Comparison of ENCODE assay signal across 9 cellular contexts in the genomic region with DNA sequence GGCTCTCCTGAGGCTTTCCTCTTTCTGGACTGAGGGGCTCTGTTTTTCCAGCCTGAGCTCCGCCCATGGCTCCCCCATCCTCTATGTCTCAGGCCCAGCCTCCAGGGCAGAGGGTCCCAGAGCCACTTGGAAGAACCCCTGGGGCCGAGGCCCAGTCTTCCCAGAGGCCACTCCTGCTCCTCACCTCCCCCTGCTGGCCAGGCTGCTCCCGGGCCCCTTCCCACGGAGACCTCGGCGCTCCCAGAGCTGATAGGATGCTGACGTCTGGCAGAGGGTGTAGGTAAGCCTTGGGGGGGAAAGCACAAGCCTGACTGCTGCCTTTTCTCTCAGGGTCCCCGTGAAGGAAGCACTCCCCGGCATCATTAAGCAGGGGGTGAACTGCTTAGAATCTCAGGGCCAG. TPM values are rescaled to one million over a fixed set of nuclear protein-coding genes. Genes with fewer than 3 reads are reported as not detected.
A peak's percentile ranks its signal among the peaks of the same experiment; 100 is the strongest.
DNase-seq lines count a peak whose midpoint lies in the region; ATAC-seq, FAIRE-seq and TF ChIP-seq lines count a peak whose summit lies in the region.
"Had no signal": no experiment of that assay in that cellular context is flagged by ENCODE, and none has a peak within 500 bp of the region (broad histone marks: within the 10 kb centered on the region; RNA-seq: fewer than 3 reads in every experiment).

No MANE protein-coding gene starts in this region.

- H3K36me3 ChIP-seq in Loucy (ENCODE audit: insufficient read depth, low read length) (no peaks in the 10 kb centered on the region), endothelial cell of umbilical vein (ENCODE audit: control insufficient read depth in 2 of 2, extremely low read depth in 1 of 2, insufficient read depth in 2 of 2, low read length in 2 of 2) (no peaks in the 10 kb centered on the region), ovary (no peaks in the 10 kb centered on the region)
- H3K36me3 ChIP-seq: SJSA1 had no signal

- peak; percentile 15 for DNase-seq in NCI-H345 (lab: John Stamatoyannopoulos, UW)
- no peak for DNase-seq in NCI-H345 treated with DMSO at 0.1 percent for 48 hours (lab: John Stamatoyannopoulos, UW; ENCODE audit: unreplicated experiment)
- peak; percentile 19 for DNase-seq in endothelial cell of umbilical vein (ENCODE audit: low read depth, low spot score)
- peak in 3 of 5 donors; percentile 25 to 42 (median 41) for DNase-seq in ovary
- DNase-seq in ureter (ENCODE audit: low spot score) = no peak
- DNase-seq in cortex of kidney (lab: John Stamatoyannopoulos, UW) = no peak

- dilution Hi-C loops in endothelial cell of umbilical vein (cut with MboI; ENCODE audit: extremely low pct_ligation_motif_present, low sequenced_read_pairs) = no loop called here

- no peak for TF ChIP-seq EP300 in ovary (IDR thresholded peaks at IDR 0.05)

- CTCF ChIA-PET in endothelial cell of umbilical vein (lab: Charles Lee) = interaction anchor here (0.6 to 8.0 kb wide), 26 partner anchors 9 to 484 kb away, joined by 3 to 78 read pairs (median 4); a partner anchor contains a TSS

- H3K4me1 ChIP-seq in Loucy (ENCODE audit: insufficient read depth, low read length, poor library complexity, severe bottlenecking) (peaks cover 4% of the 10 kb centered on the region), endothelial cell of umbilical vein (ENCODE audit: control insufficient read depth, extremely low read depth, insufficient read depth, low read length) (no peaks in the 10 kb centered on the region), ovary (ENCODE audit: insufficient read depth) (no peaks in the 10 kb centered on the region)
- H3K4me1 ChIP-seq: SJSA1 had no signal

- H4K20me1 ChIP-seq in Loucy (ENCODE audit: insufficient read depth, low read length, poor library complexity, severe bottlenecking) (no peaks in the 10 kb centered on the region), endothelial cell of umbilical vein (replicated peaks; ENCODE audit: control insufficient read depth, extremely low read depth, insufficient read depth, low read length) (no peaks in the 10 kb centered on the region)

- H3K9me2 ChIP-seq in Loucy (replicated peaks; ENCODE audit: low read depth, low read length) = no peaks in the 10 kb centered on the region

- H3K9ac ChIP-seq in Loucy (ENCODE audit: low read depth, low read length, poor library complexity, severe bottlenecking) (no peak overlapping the region), endothelial cell of umbilical vein (replicated peaks; ENCODE audit: extremely low read depth, insufficient read depth, low read length) (no peak overlapping the region)

- H3K9me3 ChIP-seq in Loucy (ENCODE audit: insufficient read depth, low read depth, low read length) (no peaks in the 10 kb centered on the region), endothelial cell of umbilical vein (replicated peaks; ENCODE audit: control insufficient read depth, insufficient read depth, low read length) (no peaks in the 10 kb centered on the region), ovary (no peaks in the 10 kb centered on the region)
- H3K9me3 ChIP-seq: SJSA1 had no signal

- H3K79me2 ChIP-seq in Loucy (ENCODE audit: insufficient read depth, low read length) = no peaks in the 10 kb centered on the region
- no peaks in the 10 kb centered on the region for H3K79me2 ChIP-seq in endothelial cell of umbilical vein (ENCODE audit: control insufficient read depth, insufficient read depth, low read length)

- 32 to 43% (median 41%) methylated on average over 9 of the region's 9 CpGs for WGBS in ovary, 3 donors

- FAIRE-seq in endothelial cell of umbilical vein (lab: Jason Lieb, UNC) = peak; percentile 66

- H2AFZ ChIP-seq in Loucy (ENCODE audit: low read length) (no peak overlapping the region), endothelial cell of umbilical vein (ENCODE audit: low read depth, low read length) (no peak overlapping the region)

- H3K4me3 ChIP-seq in Loucy (ENCODE audit: low read length, poor library complexity, severe bottlenecking) = no peak overlapping the region
- H3K4me3 ChIP-seq in endothelial cell of umbilical vein (replicated peaks in 1 of 3; ENCODE audit: insufficient read depth in 1 of 3, low read depth in 1 of 3, low read length in 3 of 3) = no peak overlapping the region
- no peak overlapping the region for H3K4me3 ChIP-seq in ovary
- H3K4me3 ChIP-seq: SJSA1 had no signal

- intact Hi-C loops in endothelial cell of umbilical vein (cut with micrococcal nuclease) = loop anchor here (1.0 kb wide), 3 partner anchors 85 to 217 kb away; no protein-coding TSS in a partner anchor
- intact Hi-C loops in ovary (cut with DNase I) = no loop called here

- H3K27ac ChIP-seq in endothelial cell of umbilical vein (ENCODE audit: insufficient read depth, low read depth, low read length) (no peak overlapping the region), ovary (no peak overlapping the region)
- H3K27ac ChIP-seq: SJSA1 had no signal

- H3K9me1 ChIP-seq in endothelial cell of umbilical vein (replicated peaks; ENCODE audit: control insufficient read depth, extremely low read depth, insufficient read depth, low read length) = no peaks in the 10 kb centered on the region

- no peak overlapping the region for H3K4me2 ChIP-seq in Loucy (ENCODE audit: low read depth, low read length, poor library complexity, severe bottlenecking)
- H3K4me2 ChIP-seq in endothelial cell of umbilical vein (ENCODE audit: insufficient read depth, low read length) = no peak overlapping the region

- TF ChIP-seq CTCF in Loucy (conservative IDR thresholded peaks at IDR 0.05; ENCODE audit: low read length) = peak; percentile 57
- TF ChIP-seq CTCF in endothelial cell of umbilical vein (IDR thresholded peaks at IDR 0.05; ENCODE audit: extremely low read depth in 1 of 2, insufficient read depth in 1 of 2, low read depth in 1 of 2, low read length in 2 of 2) = peak; percentile 70 to 84
- TF ChIP-seq CTCF in ovary (IDR thresholded peaks at IDR 0.05) = no peak

- H3F3A ChIP-seq in Loucy (ENCODE audit: low read depth) = no peaks in the 10 kb centered on the region

- no TSS peak for BruUV-seq in endothelial cell of umbilical vein (replicated peaks; lab: Mats Ljungman, UMichigan)

- TF ChIP-seq POLR2A in endothelial cell of umbilical vein (IDR thresholded peaks at IDR 0.05; ENCODE audit: low read depth, low read length) = no peak
- no peak for TF ChIP-seq POLR2A in ovary (IDR thresholded peaks at IDR 0.05)

- no peaks in the 10 kb centered on the region for H3K27me3 ChIP-seq in Loucy (ENCODE audit: insufficient read depth, low read length, poor library complexity, severe bottlenecking)
- H3K27me3 ChIP-seq in endothelial cell of umbilical vein (ENCODE audit: control insufficient read depth in 2 of 2, insufficient read depth in 2 of 2, low read length in 2 of 2) = peaks cover 3 to 8% of the 10 kb centered on the region in 2 experiments
- H3K27me3 ChIP-seq in ovary = no peaks in the 10 kb centered on the region
- H3K27me3 ChIP-seq: SJSA1 had no signal

- ATAC-seq in GM18520 (IDR thresholded peaks at IDR 0.05; ENCODE audit: unreplicated experiment) = no peak

- POLR2A ChIA-PET in endothelial cell of umbilical vein (lab: Charles Lee) = no interaction called here

TF ChIP-seq in endothelial cell of umbilical vein, 7 proteins besides CTCF, POLR2A, EP300 and RAD21:
- TF ChIP-seq POLR2AphosphoS5 (IDR thresholded peaks at IDR 0.05; ENCODE audit: insufficient read depth, low read depth, low read length) (no peak), FOS (IDR thresholded peaks at IDR 0.05; ENCODE audit: borderline replicate concordance, insufficient read depth, low read length) (no peak), GATA2 (IDR thresholded peaks at IDR 0.05; ENCODE audit: insufficient read depth, insufficient read length, low read depth, low read length) (no peak), EZH2 (IDR thresholded peaks at IDR 0.05; ENCODE audit: borderline replicate concordance, low read depth, low read length, severe bottlenecking) (no peak), JUN (IDR thresholded peaks at IDR 0.05; ENCODE audit: borderline replicate concordance, insufficient read depth, insufficient read length, low read depth) (no peak), MYC (IDR thresholded peaks at IDR 0.05; ENCODE audit: low read depth, low read length) (no peak)

RNA-seq across cellular contexts. Expression of a gene that starts 51.4 kb away (rescaled TPM):
- total RNA-seq in endothelial cell of umbilical vein = 263 and 273 TPM in 2 replicates
- polyA plus RNA-seq in endothelial cell of umbilical vein = 127 and 157 TPM in 2 replicates
- 144 and 156 TPM in 2 replicates for polyA plus RNA-seq in endothelial cell of umbilical vein (2011; cell fraction: cytosol; rRNA removed)
- polyA plus RNA-seq in endothelial cell of umbilical vein (2011; cell fraction: nucleus; rRNA removed) = 51.7 and 53.8 TPM in 2 replicates
- polyA plus RNA-seq in endothelial cell of umbilical vein (2012) = 192 and 238 TPM in 2 replicates
- polyA minus RNA-seq in endothelial cell of umbilical vein = 71.9 and 111 TPM in 2 replicates
- polyA minus RNA-seq in endothelial cell of umbilical vein (2011; cell fraction: cytosol; rRNA and poly(A)+ RNA removed) = 140 TPM
- 33.5 and 51.1 TPM in 2 replicates for polyA minus RNA-seq in endothelial cell of umbilical vein (2011; cell fraction: nucleus; rRNA and poly(A)+ RNA removed)
- 100 to 1,000 TPM in 5 of 7 donors, 10 to 100 TPM in 2; 64.3 to 206 (median 158) TPM for total RNA-seq in ovary
- polyA plus RNA-seq in ovary = 100 to 1,000 TPM; 140 to 173 TPM
- 219 TPM for total RNA-seq in ureter

RNA-seq across cellular contexts. Expression of a gene that starts 51.8 kb away (rescaled TPM):
- total RNA-seq in endothelial cell of umbilical vein = 52.1 and 55.2 TPM in 2 replicates
- polyA plus RNA-seq in endothelial cell of umbilical vein = 39.8 and 40.8 TPM in 2 replicates
- 34.5 and 37.5 TPM in 2 replicates for polyA plus RNA-seq in endothelial cell of umbilical vein (2011; cell fraction: cytosol; rRNA removed)
- polyA plus RNA-seq in endothelial cell of umbilical vein (2011; cell fraction: nucleus; rRNA removed) = 34.1 and 42.7 TPM in 2 replicates
- 26.8 and 32.5 TPM in 2 replicates for polyA plus RNA-seq in endothelial cell of umbilical vein (2012)
- 147 and 153 TPM in 2 replicates for polyA minus RNA-seq in endothelial cell of umbilical vein
- 75.0 TPM for polyA minus RNA-seq in endothelial cell of umbilical vein (2011; cell fraction: cytosol; rRNA and poly(A)+ RNA removed)
- 41.5 and 58.3 TPM in 2 replicates for polyA minus RNA-seq in endothelial cell of umbilical vein (2011; cell fraction: nucleus; rRNA and poly(A)+ RNA removed)
- total RNA-seq in ovary = 10 to 100 TPM; 35.3 to 54.5 (median 40.4) TPM
- polyA plus RNA-seq in ovary = 10 to 100 TPM; 15.9 to 49.2 TPM
- total RNA-seq in ureter = 66.4 TPM

Comparison
In these comparisons a context has a peak if more than half of its experiments do, and no peak if none do; other contexts are left out.
1. DNase-seq: peak in NCI-H345 (single experiment), endothelial cell of umbilical vein (single experiment) and ovary (3 of 5); none in NCI-H345 treated with DMSO at 0.1 percent for 48 hours (single experiment), ureter (single experiment) and cortex of kidney (single experiment).
2. CTCF ChIP-seq: peak in Loucy (single experiment) and endothelial cell of umbilical vein (2 of 2); none in ovary (0 of 3).